2 cellular contexts compared by ENCODE assay signal in genomic region chr12:31491819-31492598, GRCh38.
TF ChIP-seq lines count a peak whose summit lies in the region.

No MANE protein-coding gene starts in this region.

TF ChIP-seq in IMR-90, 13 proteins besides CTCF, POLR2A, EP300 and RAD21 (continued from another document):
- TF ChIP-seq RFX5 (IDR thresholded peaks at IDR 0.05; ENCODE audit: low read depth, low read length) (no peak), MAZ (IDR thresholded peaks at IDR 0.05; ENCODE audit: borderline replicate concordance, low read depth, low read length) (no peak), CEBPB (IDR thresholded peaks at IDR 0.05; ENCODE audit: low read depth, low read length) (no peak), FOS (IDR thresholded peaks at IDR 0.05; ENCODE audit: low read depth, low read length) (peak; percentile 91), MXI1 (IDR thresholded peaks at IDR 0.05; ENCODE audit: borderline replicate concordance, low read depth, low read length) (no peak), USF2 (IDR thresholded peaks at IDR 0.05; ENCODE audit: low read depth, low read length) (no peak), SMC3 (IDR thresholded peaks at IDR 0.05; ENCODE audit: low read depth, low read length) (no peak), CHD1 (IDR thresholded peaks at IDR 0.05; ENCODE audit: low read depth, low read length) (no peak), RCOR1 (IDR thresholded peaks at IDR 0.05; ENCODE audit: insufficient replicate concordance, low read length) (no peak), BHLHE40 (IDR thresholded peaks at IDR 0.05; ENCODE audit: low read depth, low read length) (peak; percentile 41; the same call in 1 of the 2 replicates)

TF ChIP-seq in HepG2, 621 proteins besides CTCF, POLR2A, EP300 and RAD21 (continued from another document):
- TF ChIP-seq, protein P1, sequence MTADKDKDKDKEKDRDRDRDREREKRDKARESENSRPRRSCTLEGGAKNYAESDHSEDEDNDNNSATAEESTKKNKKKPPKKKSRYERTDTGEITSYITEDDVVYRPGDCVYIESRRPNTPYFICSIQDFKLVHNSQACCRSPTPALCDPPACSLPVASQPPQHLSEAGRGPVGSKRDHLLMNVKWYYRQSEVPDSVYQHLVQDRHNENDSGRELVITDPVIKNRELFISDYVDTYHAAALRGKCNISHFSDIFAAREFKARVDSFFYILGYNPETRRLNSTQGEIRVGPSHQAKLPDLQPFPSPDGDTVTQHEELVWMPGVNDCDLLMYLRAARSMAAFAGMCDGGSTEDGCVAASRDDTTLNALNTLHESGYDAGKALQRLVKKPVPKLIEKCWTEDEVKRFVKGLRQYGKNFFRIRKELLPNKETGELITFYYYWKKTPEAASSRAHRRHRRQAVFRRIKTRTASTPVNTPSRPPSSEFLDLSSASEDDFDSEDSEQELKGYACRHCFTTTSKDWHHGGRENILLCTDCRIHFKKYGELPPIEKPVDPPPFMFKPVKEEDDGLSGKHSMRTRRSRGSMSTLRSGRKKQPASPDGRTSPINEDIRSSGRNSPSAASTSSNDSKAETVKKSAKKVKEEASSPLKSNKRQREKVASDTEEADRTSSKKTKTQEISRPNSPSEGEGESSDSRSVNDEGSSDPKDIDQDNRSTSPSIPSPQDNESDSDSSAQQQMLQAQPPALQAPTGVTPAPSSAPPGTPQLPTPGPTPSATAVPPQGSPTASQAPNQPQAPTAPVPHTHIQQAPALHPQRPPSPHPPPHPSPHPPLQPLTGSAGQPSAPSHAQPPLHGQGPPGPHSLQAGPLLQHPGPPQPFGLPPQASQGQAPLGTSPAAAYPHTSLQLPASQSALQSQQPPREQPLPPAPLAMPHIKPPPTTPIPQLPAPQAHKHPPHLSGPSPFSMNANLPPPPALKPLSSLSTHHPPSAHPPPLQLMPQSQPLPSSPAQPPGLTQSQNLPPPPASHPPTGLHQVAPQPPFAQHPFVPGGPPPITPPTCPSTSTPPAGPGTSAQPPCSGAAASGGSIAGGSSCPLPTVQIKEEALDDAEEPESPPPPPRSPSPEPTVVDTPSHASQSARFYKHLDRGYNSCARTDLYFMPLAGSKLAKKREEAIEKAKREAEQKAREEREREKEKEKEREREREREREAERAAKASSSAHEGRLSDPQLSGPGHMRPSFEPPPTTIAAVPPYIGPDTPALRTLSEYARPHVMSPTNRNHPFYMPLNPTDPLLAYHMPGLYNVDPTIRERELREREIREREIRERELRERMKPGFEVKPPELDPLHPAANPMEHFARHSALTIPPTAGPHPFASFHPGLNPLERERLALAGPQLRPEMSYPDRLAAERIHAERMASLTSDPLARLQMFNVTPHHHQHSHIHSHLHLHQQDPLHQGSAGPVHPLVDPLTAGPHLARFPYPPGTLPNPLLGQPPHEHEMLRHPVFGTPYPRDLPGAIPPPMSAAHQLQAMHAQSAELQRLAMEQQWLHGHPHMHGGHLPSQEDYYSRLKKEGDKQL (CRISPR knock-in tag; IDR thresholded peaks at IDR 0.05; ENCODE audit: low read depth), result no peak
- TF ChIP-seq, protein P2, sequence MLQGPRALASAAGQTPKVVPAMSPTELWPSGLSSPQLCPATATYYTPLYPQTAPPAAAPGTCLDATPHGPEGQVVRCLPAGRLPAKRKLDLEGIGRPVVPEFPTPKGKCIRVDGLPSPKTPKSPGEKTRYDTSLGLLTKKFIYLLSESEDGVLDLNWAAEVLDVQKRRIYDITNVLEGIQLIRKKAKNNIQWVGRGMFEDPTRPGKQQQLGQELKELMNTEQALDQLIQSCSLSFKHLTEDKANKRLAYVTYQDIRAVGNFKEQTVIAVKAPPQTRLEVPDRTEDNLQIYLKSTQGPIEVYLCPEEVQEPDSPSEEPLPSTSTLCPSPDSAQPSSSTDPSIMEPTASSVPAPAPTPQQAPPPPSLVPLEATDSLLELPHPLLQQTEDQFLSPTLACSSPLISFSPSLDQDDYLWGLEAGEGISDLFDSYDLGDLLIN (CRISPR knock-in tag; IDR thresholded peaks at IDR 0.05; ENCODE audit: borderline replicate concordance), result no peak
- TF ChIP-seq ZNF501 (CRISPR knock-in tag; IDR thresholded peaks at IDR 0.05), result no peak
- no peak for TF ChIP-seq MBNL3 (CRISPR knock-in tag; conservative IDR thresholded peaks at IDR 0.05)
- no peak for TF ChIP-seq SIX4 (CRISPR knock-in tag; IDR thresholded peaks at IDR 0.05)
- no peak for TF ChIP-seq ZNF232 (CRISPR knock-in tag; IDR thresholded peaks at IDR 0.05; ENCODE audit: borderline replicate concordance)
- TF ChIP-seq MBD4 (IDR thresholded peaks at IDR 0.05; ENCODE audit: borderline replicate concordance, low read length), result no peak
